In the genomic region with DNA sequence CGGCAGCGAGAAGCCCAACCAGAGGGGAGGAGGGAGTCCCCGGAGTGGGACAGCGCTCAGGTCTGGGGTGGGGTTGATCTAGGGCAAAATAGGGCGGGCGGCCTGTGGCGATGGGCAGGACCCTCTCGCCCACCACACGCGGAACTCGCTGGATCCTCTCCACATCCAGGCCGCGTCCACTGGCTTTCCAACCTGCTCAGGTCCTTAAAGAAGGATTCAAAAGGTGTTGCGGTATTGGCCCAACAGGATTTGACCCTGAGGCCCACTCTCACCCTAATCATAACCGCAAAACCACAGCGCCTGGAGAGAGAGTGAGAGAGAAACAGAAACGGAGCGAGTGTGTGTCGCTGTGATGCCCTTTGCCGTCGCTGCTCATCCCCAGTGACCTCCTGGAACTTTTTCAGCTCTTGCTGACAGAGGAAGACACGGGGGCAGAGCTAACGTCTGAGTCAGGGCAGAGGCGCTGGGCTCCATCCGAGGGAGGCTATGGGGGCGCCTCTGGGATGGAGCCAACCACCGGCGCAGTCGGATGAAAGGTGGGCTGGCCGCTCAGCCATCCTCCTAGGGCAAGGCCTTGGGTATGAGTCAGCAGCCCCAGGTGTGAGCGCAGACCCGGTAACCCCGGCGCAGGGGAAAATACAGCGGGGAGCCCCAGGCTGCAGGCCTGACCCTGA, we compare ENCODE assay signal across 8 cellular contexts. TPM values are rescaled to one million over a fixed set of nuclear protein-coding genes. Genes with fewer than 3 reads are reported as not detected.
DNase-seq lines count a peak whose midpoint lies in the region; ATAC-seq lines count a peak whose summit lies in the region.

No MANE protein-coding gene starts in this region.

- H3K9me3 ChIP-seq in effector memory CD4-positive, alpha-beta T cell (ENCODE audit: control insufficient read depth, low read length), result no peaks in the 10 kb centered on the region
- no peaks in the 10 kb centered on the region for H3K9me3 ChIP-seq in HAP-1

- peaks cover 40% of the 10 kb centered on the region for H3K4me1 ChIP-seq in effector memory CD4-positive, alpha-beta T cell (ENCODE audit: control insufficient read depth, insufficient read depth, low read length, poor library complexity, severe bottlenecking)
- peaks cover 5% of the 10 kb centered on the region for H3K4me1 ChIP-seq in HAP-1

- in situ Hi-C loops in HAP-1 (cut with MboI; ENCODE audit: low sequenced_read_pairs), result no loop called here

- peaks cover 33 to 38% (median 38%) of the 10 kb centered on the region in 3 donors for H3K4me1 Mint-ChIP-seq in T-cell

- ATAC-seq in GM21381 (IDR thresholded peaks at IDR 0.05; ENCODE audit: unreplicated experiment) (peak; percentile 50), T-cell (replicated peaks in 1 of 4) (peak; percentile 65 to 79 (median 72))

- H3K27me3 Mint-ChIP-seq in T-cell, result peaks cover 27 to 43% of the 10 kb centered on the region in 2 donors

- CTCF ChIA-PET in T-cell (lab: Charles Lee), result interaction anchor here in 1 of 2 donors (0.6 to 0.7 kb wide), 2 partner anchors 9 to 137 kb away, joined by 3 to 9 read pairs; no protein-coding TSS in a partner anchor

- H3K27ac ChIP-seq in effector memory CD4-positive, alpha-beta T cell (ENCODE audit: insufficient read depth, low read length, poor library complexity, severe bottlenecking), result no peak overlapping the region

- H3K27me3 ChIP-seq in effector memory CD4-positive, alpha-beta T cell (replicated peaks; ENCODE audit: control insufficient read depth, insufficient read depth, low read length, poor library complexity, severe bottlenecking), result peaks cover 30% of the 10 kb centered on the region
- H3K27me3 ChIP-seq in HAP-1 (ENCODE audit: low read depth), result no peaks in the 10 kb centered on the region

- peak overlapping the region; percentile 81 for H3K27ac Mint-ChIP-seq in T-cell

- no peaks in the 10 kb centered on the region for H3K9me3 Mint-ChIP-seq in T-cell

- H3K36me3 Mint-ChIP-seq in T-cell, result no peaks in the 10 kb centered on the region

- peak overlapping the region; percentile 46 for H3K4me3 ChIP-seq in effector memory CD4-positive, alpha-beta T cell (ENCODE audit: insufficient read depth, low read depth, low read length, poor library complexity, severe bottlenecking)
- H3K4me3 ChIP-seq in HAP-1, result no peak overlapping the region

- POLR2A ChIA-PET in T-cell (lab: Charles Lee), result no interaction called here

- peak in 11 of 34 experiments; percentile 25 to 63 (median 40) for DNase-seq in T-cell
- DNase-seq in effector memory CD4-positive, alpha-beta T cell, result peak; percentile 31 to 63 (median 55)
- peak; percentile 66 for DNase-seq in stimulated activated CD4-positive, alpha-beta T cell treated with anti-CD3 and anti-CD28 coated beads, Interleukin-15, amount 100 ng/mL, for 24 hours
- DNase-seq in HAP-1 (ENCODE audit: low spot score in 2 of 2), result no peak
- no peak for DNase-seq in COLO668 (lab: John Stamatoyannopoulos, UW; ENCODE audit: unreplicated experiment)
- no peak for DNase-seq in cerebellar cortex (ENCODE audit: low spot score)
- DNase-seq in NCI-H2196 treated with DMSO at 0.1 percent for 48 hours (lab: John Stamatoyannopoulos, UW; ENCODE audit: unreplicated experiment), result no peak

- H3K4me3 Mint-ChIP-seq in T-cell, result peak overlapping the region; percentile 74 to 83 (median 77)

- no peaks in the 10 kb centered on the region for H3K36me3 ChIP-seq in effector memory CD4-positive, alpha-beta T cell (ENCODE audit: control insufficient read depth, insufficient read depth, low read length)
- H3K36me3 ChIP-seq in HAP-1 (replicated peaks), result no peaks in the 10 kb centered on the region

RNA-seq across cellular contexts. Expression of a gene that starts 16.7 kb away (rescaled TPM):
- total RNA-seq in T-cell, result not detected

RNA-seq across cellular contexts. Expression of a gene that starts 36.5 kb away (rescaled TPM):
- 10 to 100 TPM in 3 of 5 donors, 1 to 10 TPM in 2; 3.1 to 16.9 (median 12.8) TPM for total RNA-seq in T-cell

RNA-seq across cellular contexts. Expression of a gene that starts 58.9 kb away (rescaled TPM):
- total RNA-seq in T-cell, result under 1 TPM in 1 of 5 donors, not detected in 4; 0.38 TPM

Comparison
In these comparisons a context has a peak if more than half of its experiments do, and no peak if none do; other contexts are left out.
1. DNase-seq: peak in effector memory CD4-positive, alpha-beta T cell (3 of 3) and stimulated activated CD4-positive, alpha-beta T cell treated with anti-CD3 and anti-CD28 coated beads, Interleukin-15, amount 100 ng/mL, for 24 hours (single experiment); none in HAP-1 (0 of 2), COLO668 (single experiment), cerebellar cortex (single experiment) and NCI-H2196 treated with DMSO at 0.1 percent for 48 hours (single experiment).